14 cellular contexts compared by ENCODE assay signal in the genomic region with DNA sequence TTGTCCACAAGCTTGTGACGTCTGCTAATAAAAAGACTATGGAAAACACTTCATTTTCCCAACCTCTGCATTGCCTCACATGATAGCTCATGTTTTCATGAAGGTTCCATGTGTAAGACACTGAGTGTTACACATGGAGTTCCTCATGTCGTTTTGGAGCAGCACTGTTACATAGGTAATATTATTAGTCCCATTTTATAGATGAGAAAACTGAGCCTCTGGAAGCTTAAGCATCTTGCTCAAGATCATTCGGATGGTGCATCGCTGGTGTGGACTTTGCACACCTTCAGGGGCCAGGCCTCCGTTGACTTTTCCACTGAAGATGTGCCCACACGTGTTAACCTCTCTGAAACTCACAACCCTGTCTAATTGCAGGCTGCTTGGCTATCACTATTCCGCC.
A peak's percentile ranks its signal among the peaks of the same experiment; 100 is the strongest.
DNase-seq lines count a peak whose midpoint lies in the region; ATAC-seq, FAIRE-seq and TF ChIP-seq lines count a peak whose summit lies in the region.
"Had no signal": no experiment of that assay in that cellular context is flagged by ENCODE, and none has a peak within 500 bp of the region (broad histone marks: within the 10 kb centered on the region; RNA-seq: fewer than 3 reads in every experiment).

No MANE protein-coding gene starts in this region.

- H3K27me3 Mint-ChIP-seq in activated CD4-positive, alpha-beta T cell treated with anti-CD3 and anti-CD28 coated beads, Interleukin-2, amount 10 ng/mL, durations not matched to agents 7 days and 5 days = peaks cover 2% of the 10 kb centered on the region

- no peak for TF ChIP-seq CTCF in OCI-LY1 (IDR thresholded peaks at IDR 0.05; ENCODE audit: low read length)

- H3K27me3 ChIP-seq in OCI-LY1 (ENCODE audit: insufficient read depth, low read length) = no peaks in the 10 kb centered on the region
- H3K27me3 ChIP-seq in mesenchymal stem cell (ENCODE audit: control insufficient read depth in 1 of 2, insufficient read depth in 1 of 2, low read length in 2 of 2) = no peaks in the 10 kb centered on the region
- H3K27me3 ChIP-seq in thymus (ENCODE audit: control insufficient read depth, insufficient read depth) = no peaks in the 10 kb centered on the region

- POLR2A ChIA-PET in activated CD4-positive, alpha-beta T cell treated with anti-CD3 and anti-CD28 coated beads, Interleukin-2, amount 10 ng/mL, durations not matched to agents 7 days and 5 days (lab: Charles Lee) = no interaction called here

- no peak for DNase-seq in activated CD4-positive, alpha-beta T cell treated with anti-CD3 and anti-CD28 coated beads, Interleukin-2, amount 10 ng/mL, durations not matched to agents 7 days and 5 days
- no peak for DNase-seq in activated CD4-positive, alpha-beta T cell treated with anti-CD3 and anti-CD28 coated beads, Interleukin-2, amount 50 U/mL, for 48 hours
- DNase-seq in mesenchymal stem cell (no peak), NCI-H1105 (lab: John Stamatoyannopoulos, UW) (no peak), GM19239 (ENCODE audit: insufficient read length, low spot score) (no peak)
- DNase-seq: DMS 273 treated with DMSO at 0.1 percent for 48 hours, H9 had no signal

- no peak overlapping the region for H3K18ac ChIP-seq in mesenchymal stem cell (ENCODE audit: low read depth in 1 of 2, low read length in 2 of 2)

- H3K36me3 ChIP-seq in OCI-LY1 (ENCODE audit: insufficient read depth, low read length) (no peaks in the 10 kb centered on the region), mesenchymal stem cell (ENCODE audit: control insufficient read depth in 1 of 2, insufficient read depth in 2 of 2, low read depth in 1 of 2, low read length in 2 of 2) (no peaks in the 10 kb centered on the region), thymus (ENCODE audit: control insufficient read depth, insufficient read depth) (no peaks in the 10 kb centered on the region)

- no peaks in the 10 kb centered on the region for H3F3A ChIP-seq in OCI-LY1 (ENCODE audit: insufficient read depth, low read length)

- H3K4ac ChIP-seq in mesenchymal stem cell (ENCODE audit: low read depth in 1 of 2, low read length in 2 of 2) = no peak overlapping the region

- 83% methylated on average over 7 of the region's 7 CpGs for WGBS in mesenchymal stem cell
- WGBS in thymus = 84% methylated on average over 7 of the region's 7 CpGs

- H3K4me1 Mint-ChIP-seq in activated CD4-positive, alpha-beta T cell treated with anti-CD3 and anti-CD28 coated beads, Interleukin-2, amount 10 ng/mL, durations not matched to agents 7 days and 5 days = peaks cover 47% of the 10 kb centered on the region

- no peak overlapping the region for H3K4me3 Mint-ChIP-seq in activated CD4-positive, alpha-beta T cell treated with anti-CD3 and anti-CD28 coated beads, Interleukin-2, amount 10 ng/mL, durations not matched to agents 7 days and 5 days
- H3K4me3 Mint-ChIP-seq: H9, IgD-negative memory B cell had no signal

- H3K4me2 ChIP-seq in OCI-LY1 (ENCODE audit: low read length) = peak overlapping the region; percentile 50
- no peak overlapping the region for H3K4me2 ChIP-seq in mesenchymal stem cell (ENCODE audit: low read length, poor library complexity, severe bottlenecking)

- no peaks in the 10 kb centered on the region for H3K9me3 ChIP-seq in OCI-LY1 (ENCODE audit: low read length)
- H3K9me3 ChIP-seq in mesenchymal stem cell (ENCODE audit: control insufficient read depth, low read length) = no peaks in the 10 kb centered on the region
- no peaks in the 10 kb centered on the region for H3K9me3 ChIP-seq in thymus (ENCODE audit: control insufficient read depth)

- no peak overlapping the region for H2BK12ac ChIP-seq in mesenchymal stem cell (ENCODE audit: low read length in 2 of 2)

- H2AK5ac ChIP-seq in mesenchymal stem cell (ENCODE audit: low read length, severe bottlenecking) = no peak overlapping the region

- H3K4me3 ChIP-seq in OCI-LY1 (ENCODE audit: low read depth, low read length, poor library complexity, severe bottlenecking) (peak overlapping the region; percentile 28), mesenchymal stem cell (ENCODE audit: insufficient read depth in 1 of 2, low read depth in 1 of 2, low read length in 2 of 2) (no peak overlapping the region), thymus (ENCODE audit: low read length) (no peak overlapping the region)
- H3K4me3 ChIP-seq: SK-N-MC had no signal

- H3K9ac ChIP-seq in OCI-LY1 (ENCODE audit: low read length) (peak overlapping the region; percentile 63), mesenchymal stem cell (ENCODE audit: low read length) (peak overlapping the region; percentile 66)

- no peak for FAIRE-seq in GM19239 (lab: Jason Lieb, UNC)
- FAIRE-seq: A204.1 had no signal

- H4K8ac ChIP-seq in mesenchymal stem cell (ENCODE audit: low read length) = no peak overlapping the region

- no peaks in the 10 kb centered on the region for H3K9me3 Mint-ChIP-seq in activated CD4-positive, alpha-beta T cell treated with anti-CD3 and anti-CD28 coated beads, Interleukin-2, amount 10 ng/mL, durations not matched to agents 7 days and 5 days
- H3K9me3 Mint-ChIP-seq: H9 had no signal

- CTCF ChIA-PET in activated CD4-positive, alpha-beta T cell treated with anti-CD3 and anti-CD28 coated beads, Interleukin-2, amount 10 ng/mL, durations not matched to agents 7 days and 5 days (lab: Charles Lee) = no interaction called here

- no peak overlapping the region for H2BK120ac ChIP-seq in mesenchymal stem cell (ENCODE audit: low read depth, low read length)

- H3K79me2 ChIP-seq in OCI-LY1 (ENCODE audit: insufficient read depth, low read length) = no peaks in the 10 kb centered on the region

- H3K4me1 ChIP-seq in OCI-LY1 (ENCODE audit: insufficient read depth, low read length, severe bottlenecking) (peaks cover 88% of the 10 kb centered on the region), mesenchymal stem cell (ENCODE audit: control insufficient read depth, insufficient read depth, low read depth, low read length) (peaks cover 15% of the 10 kb centered on the region), thymus (ENCODE audit: control insufficient read depth, insufficient read depth, low read length) (peaks cover 45% of the 10 kb centered on the region)

- no peaks in the 10 kb centered on the region for H4K20me1 ChIP-seq in OCI-LY1 (ENCODE audit: insufficient read depth, low read length)

- H4K91ac ChIP-seq in mesenchymal stem cell (ENCODE audit: low read length) = no peak overlapping the region

- ATAC-seq in HG03520 (IDR thresholded peaks at IDR 0.05; ENCODE audit: unreplicated experiment) = no peak
- ATAC-seq: Right ventricle myocardium inferior had no signal

- no peak overlapping the region for H2BK5ac ChIP-seq in mesenchymal stem cell (ENCODE audit: low read depth, low read length, poor library complexity, severe bottlenecking)

- H3K27ac ChIP-seq in OCI-LY1 (ENCODE audit: low read depth, low read length, poor library complexity, severe bottlenecking) (peak overlapping the region; percentile 96), mesenchymal stem cell (ENCODE audit: low read length, poor library complexity, severe bottlenecking) (no peak overlapping the region), thymus (ENCODE audit: low read depth) (peak overlapping the region; percentile 64)
- H3K27ac ChIP-seq: SK-N-MC had no signal

- peak overlapping the region; percentile 89 for H3K27ac Mint-ChIP-seq in activated CD4-positive, alpha-beta T cell treated with anti-CD3 and anti-CD28 coated beads, Interleukin-2, amount 10 ng/mL, durations not matched to agents 7 days and 5 days
- H3K27ac Mint-ChIP-seq: H9 had no signal

- no peak overlapping the region for H3K14ac ChIP-seq in mesenchymal stem cell (ENCODE audit: low read length in 2 of 2)

- H2BK15ac ChIP-seq in mesenchymal stem cell (ENCODE audit: low read depth, poor library complexity, severe bottlenecking) = no peak overlapping the region

- no peaks in the 10 kb centered on the region for H3K79me1 ChIP-seq in mesenchymal stem cell (replicated peaks; ENCODE audit: low read length, poor library complexity, severe bottlenecking)

- H2AFZ ChIP-seq in OCI-LY1 (ENCODE audit: low read length) (no peak overlapping the region), mesenchymal stem cell (ENCODE audit: low read depth, low read length) (no peak overlapping the region)

- H3K36me3 Mint-ChIP-seq in activated CD4-positive, alpha-beta T cell treated with anti-CD3 and anti-CD28 coated beads, Interleukin-2, amount 10 ng/mL, durations not matched to agents 7 days and 5 days (ENCODE audit: low read depth) = no peaks in the 10 kb centered on the region
- H3K36me3 Mint-ChIP-seq: IgD-negative memory B cell had no signal

- no peaks in the 10 kb centered on the region for H3K9me2 ChIP-seq in OCI-LY1 (ENCODE audit: low read depth, low read length)

- no peak overlapping the region for H3K23ac ChIP-seq in mesenchymal stem cell (ENCODE audit: low read length in 2 of 2)
